ENCODE assay signal across 20 cellular contexts in genomic region chr15:81285461-81285860, GRCh38. TPM values are rescaled to one million over a fixed set of nuclear protein-coding genes. Genes with fewer than 3 reads are reported as not detected.
DNase-seq lines count a peak whose midpoint lies in the region; ATAC-seq and TF ChIP-seq lines count a peak whose summit lies in the region.
"Had no signal": no experiment of that assay in that cellular context is flagged by ENCODE, and none has a peak within 500 bp of the region (broad histone marks: within the 10 kb centered on the region; RNA-seq: fewer than 3 reads in every experiment).

No MANE protein-coding gene starts in this region.

- H3K27me3 ChIP-seq in effector memory CD4-positive, alpha-beta T cell (replicated peaks; ENCODE audit: control insufficient read depth, insufficient read depth, low read length, poor library complexity, severe bottlenecking): no peaks in the 10 kb centered on the region
- H3K27me3 ChIP-seq in suprapubic skin: no peaks in the 10 kb centered on the region
- H3K27me3 ChIP-seq: foreskin keratinocyte, ovary, sigmoid colon, testis had no signal

- H3K9me2 ChIP-seq in OCI-LY7 (ENCODE audit: insufficient read depth, low read length): no peaks in the 10 kb centered on the region

- H3K9me3 Mint-ChIP-seq in activated naive CD4-positive, alpha-beta T cell treated with anti-CD3 and anti-CD28 coated beads, Interleukin-2, amount 50 U/mL, for 24 hours: peaks cover 13% of the 10 kb centered on the region
- H3K9me3 Mint-ChIP-seq in activated naive CD4-positive, alpha-beta T cell treated with anti-CD3 and anti-CD28 coated beads, Interleukin-2, amount 50 U/mL, for 72 hours: peaks cover 9 to 30% of the 10 kb centered on the region in 2 donors

- H3K36me3 Mint-ChIP-seq in activated naive CD4-positive, alpha-beta T cell treated with anti-CD3 and anti-CD28 coated beads, Interleukin-2, amount 50 U/mL, for 24 hours: peaks cover 19% of the 10 kb centered on the region
- H3K36me3 Mint-ChIP-seq in activated naive CD4-positive, alpha-beta T cell treated with anti-CD3 and anti-CD28 coated beads, Interleukin-2, amount 50 U/mL, for 72 hours: peaks cover 20 to 37% of the 10 kb centered on the region in 2 donors

- H3K4me1 ChIP-seq in OCI-LY7 (ENCODE audit: insufficient read depth, low read length, poor library complexity, severe bottlenecking) (peaks cover 50% of the 10 kb centered on the region), suprapubic skin (peaks cover 11% of the 10 kb centered on the region)
- peaks cover 52% of the 10 kb centered on the region for H3K4me1 ChIP-seq in effector memory CD4-positive, alpha-beta T cell (ENCODE audit: control insufficient read depth, insufficient read depth, low read length, poor library complexity, severe bottlenecking)
- H3K4me1 ChIP-seq: foreskin keratinocyte, testis had no signal

- no peak for TF ChIP-seq POLR2A in suprapubic skin (IDR thresholded peaks at IDR 0.05)

- POLR2A ChIA-PET in OCI-LY7 (lab: Charles Lee): interaction anchor here (2.0 kb wide), 1 partner anchor 10 kb away, joined by 15 read pairs; no protein-coding TSS in a partner anchor

- H3K79me2 ChIP-seq in OCI-LY7 (ENCODE audit: insufficient read depth, low read depth, low read length): no peaks in the 10 kb centered on the region

- TF ChIP-seq EP300 in suprapubic skin (IDR thresholded peaks at IDR 0.05): no peak

- CTCF ChIA-PET in OCI-LY7 (lab: Charles Lee; ENCODE audit: unreplicated experiment): interaction anchor here (0.5 kb wide), 1 partner anchor 65 kb away, joined by 3 read pairs; no protein-coding TSS in a partner anchor

- DNase-seq in activated naive CD4-positive, alpha-beta T cell treated with anti-CD3 and anti-CD28 coated beads, Interleukin-2, amount 50 U/mL, for 72 hours (ENCODE audit: low spot score in 2 of 2): no peak
- DNase-seq in OCI-LY7 (ENCODE audit: low spot score) (no peak), suprapubic skin (ENCODE audit: low spot score in 2 of 2) (peak; percentile 44 to 47), NCI-H82 (lab: John Stamatoyannopoulos, UW) (no peak), DMS 273 treated with DMSO at 0.1 percent for 48 hours (lab: John Stamatoyannopoulos, UW) (no peak), GM10266 (ENCODE audit: extremely low spot score) (no peak)
- DNase-seq in effector memory CD4-positive, alpha-beta T cell: no peak
- DNase-seq: foreskin keratinocyte, GDM1, GM23248, left colon, MM.1S, mucosa of descending colon, NCI-H1694, NCI-H226, ovary, SIG-M5, sigmoid colon, testis had no signal

- H3K27ac ChIP-seq in OCI-LY7 (ENCODE audit: low read depth, low read length, poor library complexity, severe bottlenecking) (peak overlapping the region; percentile 68), suprapubic skin (no peak overlapping the region)
- H3K27ac ChIP-seq in effector memory CD4-positive, alpha-beta T cell (ENCODE audit: insufficient read depth, low read length, poor library complexity, severe bottlenecking): peak overlapping the region; percentile 74
- H3K27ac ChIP-seq: foreskin keratinocyte, GM23248, ovary, sigmoid colon, testis had no signal

- no peaks in the 10 kb centered on the region for H3K27me3 Mint-ChIP-seq in activated naive CD4-positive, alpha-beta T cell treated with anti-CD3 and anti-CD28 coated beads, Interleukin-2, amount 50 U/mL, for 24 hours

- no peak for TF ChIP-seq CTCF in OCI-LY7 (conservative IDR thresholded peaks at IDR 0.05; ENCODE audit: low read length)
- TF ChIP-seq CTCF in suprapubic skin (IDR thresholded peaks at IDR 0.05): no peak
- TF ChIP-seq CTCF in GM10266 (IDR thresholded peaks at IDR 0.05; ENCODE audit: control insufficient read depth, insufficient read depth, low read depth, missing control alignments): no peak

- peak overlapping the region; percentile 94 for H3K4me3 Mint-ChIP-seq in activated naive CD4-positive, alpha-beta T cell treated with anti-CD3 and anti-CD28 coated beads, Interleukin-2, amount 50 U/mL, for 24 hours

- no peak for ATAC-seq in activated naive CD4-positive, alpha-beta T cell treated with anti-CD3 and anti-CD28 coated beads, Interleukin-2, amount 50 U/mL, for 72 hours
- ATAC-seq: foreskin keratinocyte, left colon, mucosa of descending colon had no signal

- peaks cover 86% of the 10 kb centered on the region for H3K4me1 Mint-ChIP-seq in activated naive CD4-positive, alpha-beta T cell treated with anti-CD3 and anti-CD28 coated beads, Interleukin-2, amount 50 U/mL, for 24 hours

- H3K27ac Mint-ChIP-seq in activated naive CD4-positive, alpha-beta T cell treated with anti-CD3 and anti-CD28 coated beads, Interleukin-2, amount 50 U/mL, for 24 hours: peak overlapping the region; percentile 99
- H3K27ac Mint-ChIP-seq in activated naive CD4-positive, alpha-beta T cell treated with anti-CD3 and anti-CD28 coated beads, Interleukin-2, amount 50 U/mL, for 72 hours: peak overlapping the region in 1 of 2 donors; percentile 85

- H3K36me3 ChIP-seq in OCI-LY7 (ENCODE audit: insufficient read depth, low read length) (no peaks in the 10 kb centered on the region), suprapubic skin (peaks cover 23% of the 10 kb centered on the region)
- no peaks in the 10 kb centered on the region for H3K36me3 ChIP-seq in effector memory CD4-positive, alpha-beta T cell (ENCODE audit: control insufficient read depth, insufficient read depth, low read length)
- H3K36me3 ChIP-seq: ovary, sigmoid colon had no signal

- intact Hi-C loops in OCI-LY7 (cut with micrococcal nuclease; ENCODE audit: unreplicated experiment): no loop called here

- over 99% methylated on average over 6 of the region's 6 CpGs for WGBS in suprapubic skin

- H4K20me1 ChIP-seq in OCI-LY7 (ENCODE audit: insufficient read depth, low read length): no peaks in the 10 kb centered on the region

- H3K4me3 ChIP-seq in OCI-LY7 (ENCODE audit: low read depth, low read length, poor library complexity, severe bottlenecking): peak overlapping the region; percentile 29
- peak overlapping the region; percentile 6 for H3K4me3 ChIP-seq in effector memory CD4-positive, alpha-beta T cell (ENCODE audit: insufficient read depth, low read depth, low read length, poor library complexity, severe bottlenecking)
- no peak overlapping the region for H3K4me3 ChIP-seq in suprapubic skin
- H3K4me3 ChIP-seq: GM23248, mucosa of descending colon, ovary, sigmoid colon, testis had no signal

- no TSS peak for BruUV-seq in OCI-LY7 (replicated peaks; lab: Mats Ljungman, UMichigan)

- H3K4me2 ChIP-seq in OCI-LY7 (ENCODE audit: low read length): peak overlapping the region; percentile 66

- H3K9me3 ChIP-seq in OCI-LY7 (ENCODE audit: low read length) (no peaks in the 10 kb centered on the region), suprapubic skin (no peaks in the 10 kb centered on the region)
- no peaks in the 10 kb centered on the region for H3K9me3 ChIP-seq in effector memory CD4-positive, alpha-beta T cell (ENCODE audit: control insufficient read depth, low read length)
- H3K9me3 ChIP-seq: mucosa of descending colon, ovary, sigmoid colon, testis had no signal

- peak overlapping the region; percentile 69; the same call in 1 of the 2 replicates for H2AFZ ChIP-seq in OCI-LY7 (ENCODE audit: low read length)
- H2AFZ ChIP-seq: GM23248 had no signal

RNA-seq across cellular contexts. Expression of gene STARD5, which starts 38.5 kb away (rescaled TPM):
- total RNA-seq in activated naive CD4-positive, alpha-beta T cell treated with anti-CD3 and anti-CD28 coated beads, Interleukin-2, amount 50 U/mL, for 72 hours: 1 to 10 TPM; 8.0 to 8.8 TPM
- 12.4 and 20.3 TPM in 2 replicates for total RNA-seq in OCI-LY7 (2014; rRNA removed; shearing (Covaris generic))
- total RNA-seq in OCI-LY7 (2022) (6.5 and 8.3 TPM in 2 replicates), suprapubic skin (10 to 100 TPM; 54.6 to 88.2 (median 67.4) TPM)

Comparison
In these comparisons a context has a peak if more than half of its experiments do, and no peak if none do; other contexts are left out.
1. DNase-seq: peak in suprapubic skin (2 of 2); none in activated naive CD4-positive, alpha-beta T cell treated with anti-CD3 and anti-CD28 coated beads, Interleukin-2, amount 50 U/mL, for 72 hours (0 of 2), OCI-LY7 (single experiment), effector memory CD4-positive, alpha-beta T cell (0 of 3), NCI-H82 (single experiment), DMS 273 treated with DMSO at 0.1 percent for 48 hours (single experiment) and GM10266 (single experiment).